Comparison of ENCODE assay signal across 30 cellular contexts in genomic region chr1:113545210-113545609, GRCh38.
"Had no signal": no experiment of that assay in that cellular context is flagged by ENCODE, and none has a peak within 500 bp of the region (broad histone marks: within the 10 kb centered on the region; RNA-seq: fewer than 3 reads in every experiment).

No MANE protein-coding gene starts in this region.

- ATAC-seq: activated naive CD8-positive, alpha-beta T cell treated with anti-CD3 and anti-CD28 coated beads, Interleukin-2, amount 50 U/mL, for 24 hours; activated T-helper 17 cell treated with anti-CD3 and anti-CD28 coated beads, Interleukin-2, amount 50 U/mL, for 72 hours; left colon; naive thymus-derived CD4-positive, alpha-beta T cell; sciatic nerve; stimulated activated naive CD8-positive, alpha-beta T cell treated with anti-CD3 and anti-CD28 coated beads, Interleukin-15, Interleukin-2, amounts not matched to agents 100 U/mL and 50 U/mL, for 24 hours; WTC11 had no signal

- H3K4me3 ChIP-seq: colonic mucosa, ovary, prostate gland, skin epidermis, testis, transverse colon had no signal

- DNase-seq: activated CD4-positive, alpha-beta memory T cell treated with anti-CD3 and anti-CD28 coated beads, Interleukin-2, amount 10 ng/mL, durations not matched to agents 7 days and 5 days; activated CD4-positive, alpha-beta T cell treated with anti-CD3 and anti-CD28 coated beads for 1 hour; activated CD4-positive, alpha-beta T cell treated with anti-CD3 and anti-CD28 coated beads, Interleukin-2, amount 10 ng/mL, durations not matched to agents 7 days and 5 days; activated CD8-positive, alpha-beta memory T cell treated with anti-CD3 and anti-CD28 coated beads, Interleukin-2, amount 50 U/mL, for 48 hours; activated gamma-delta T cell treated with Interleukin-2 at 50 U/mL for 16 hours; activated naive CD8-positive, alpha-beta T cell treated with anti-CD3 and anti-CD28 coated beads, Interleukin-2, amount 50 U/mL, for 24 hours; activated T-cell treated with anti-CD3 and anti-CD28 coated beads, Interleukin-2, amount 50 U/mL, for 24 hours; amygdala; colonic mucosa; effector CD8-positive, alpha-beta T cell; erythroblast; head of caudate nucleus; hippocampal formation; kidney; left colon; midbrain; naive thymus-derived CD4-positive, alpha-beta T cell; ovary; retina; stimulated activated CD4-positive, alpha-beta T cell treated with anti-CD3 and anti-CD28 coated beads, Interleukin-12 subunit alpha, Interleukin-12 subunit beta, amount 100 ng/mL, for 4 hours; stimulated activated CD4-positive, alpha-beta T cell treated with anti-CD3 and anti-CD28 coated beads, Interleukin-4, amount 100 ng/mL, for 1 hour; stimulated activated naive CD8-positive, alpha-beta T cell treated with anti-CD3 and anti-CD28 coated beads, Interleukin-15, Interleukin-2, amounts not matched to agents 100 U/mL and 50 U/mL, for 24 hours; T-helper 2 cell; testis; transverse colon had no signal
